ENCODE assay signal across 17 cellular contexts in the genomic region with DNA sequence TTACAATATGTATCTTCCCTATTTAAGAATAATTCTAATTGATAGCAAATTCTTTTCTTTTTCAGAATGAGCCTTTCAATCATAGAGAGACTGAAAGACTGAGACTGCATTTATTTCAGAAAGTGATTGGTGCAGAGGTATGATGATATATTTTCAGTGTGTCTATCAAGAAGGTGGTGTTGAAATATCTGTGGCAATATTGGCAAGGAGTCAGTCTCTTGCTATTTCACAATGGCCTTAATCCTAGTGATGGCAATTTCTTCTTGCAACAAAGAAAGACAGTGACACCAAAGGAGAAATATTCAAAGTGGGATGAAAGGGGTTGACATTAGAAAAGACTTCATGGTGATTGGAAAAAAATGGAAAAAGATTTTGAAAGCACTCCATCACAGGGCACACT.
"Had no signal": no experiment of that assay in that cellular context is flagged by ENCODE, and none has a peak within 500 bp of the region (broad histone marks: within the 10 kb centered on the region; RNA-seq: fewer than 3 reads in every experiment).

No MANE protein-coding gene starts in this region.

- H3K36me3 ChIP-seq: breast epithelium, neural progenitor cell, pancreas, tibial artery, vagina had no signal

- H3K4me1 Mint-ChIP-seq: activated naive CD8-positive, alpha-beta T cell treated with anti-CD3 and anti-CD28 coated beads for 36 hours; neural progenitor cell; stimulated activated effector memory CD8-positive, alpha-beta T cell treated with anti-CD3 and anti-CD28 coated beads, Interleukin-12 subunit alpha, Interleukin-12 subunit beta, amount 100 ng/mL, for 72 hours had no signal

- H3K4me3 Mint-ChIP-seq: activated naive CD8-positive, alpha-beta T cell treated with anti-CD3 and anti-CD28 coated beads for 36 hours; activated T-cell treated with anti-CD3 and anti-CD28 coated beads, Interleukin-2, amount 50 U/mL, for 4 hours; neural progenitor cell; stimulated activated effector memory CD8-positive, alpha-beta T cell treated with anti-CD3 and anti-CD28 coated beads, Interleukin-12 subunit alpha, Interleukin-12 subunit beta, amount 100 ng/mL, for 72 hours; T-helper 2 cell treated with Interferon-gamma antibody and Interleukin-4, amounts not matched to agents 5 μg/mL and 100 μg/mL, for 36 hours had no signal

- H3K9ac ChIP-seq: neural progenitor cell had no signal

- ATAC-seq: activated T-cell treated with anti-CD3 and anti-CD28 coated beads, Interleukin-2, amount 50 U/mL, for 4 hours; pancreas; stimulated activated effector memory CD8-positive, alpha-beta T cell treated with anti-CD3 and anti-CD28 coated beads, Interleukin-12 subunit alpha, Interleukin-12 subunit beta, amount 100 ng/mL, for 72 hours had no signal

- H3K27ac ChIP-seq: breast epithelium, neural progenitor cell, pancreas, tibial artery, vagina had no signal

- H3K27me3 ChIP-seq: breast epithelium, neural progenitor cell, pancreas, tibial artery, vagina had no signal

- H3K4me2 ChIP-seq: neural progenitor cell, smooth muscle cell had no signal

- H3K4me1 ChIP-seq: breast epithelium, neural progenitor cell, pancreas, tibial artery, vagina had no signal

- DNase-seq: activated CD4-positive, alpha-beta T cell treated with anti-CD3 and anti-CD28 coated beads, Interleukin-2, amount 50 U/mL, for 48 hours; activated CD4-positive, CD25-positive, alpha-beta regulatory T cell treated with anti-CD3 and anti-CD28 coated beads, Interleukin-2, amount 50 U/mL, for 72 hours; activated gamma-delta T cell; activated naive CD8-positive, alpha-beta T cell treated with anti-CD3 and anti-CD28 coated beads for 36 hours; activated T-cell treated with anti-CD3 and anti-CD28 coated beads, Interleukin-2, amount 50 U/mL, for 4 hours; aorta; hippocampal formation; midbrain; pancreas; retina; tibial artery had no signal

- H3K9me3 Mint-ChIP-seq: neural progenitor cell; stimulated activated effector memory CD8-positive, alpha-beta T cell treated with anti-CD3 and anti-CD28 coated beads, Interleukin-12 subunit alpha, Interleukin-12 subunit beta, amount 100 ng/mL, for 72 hours; T-helper 2 cell treated with Interferon-gamma antibody and Interleukin-4, amounts not matched to agents 5 μg/mL and 100 μg/mL, for 36 hours had no signal

- H3K9me3 ChIP-seq: breast epithelium, pancreas, tibial artery, vagina had no signal

- H3K27me3 Mint-ChIP-seq: activated naive CD8-positive, alpha-beta T cell treated with anti-CD3 and anti-CD28 coated beads for 36 hours had no signal

- H3K27ac Mint-ChIP-seq: activated naive CD8-positive, alpha-beta T cell treated with anti-CD3 and anti-CD28 coated beads for 36 hours; neural progenitor cell; stimulated activated effector memory CD8-positive, alpha-beta T cell treated with anti-CD3 and anti-CD28 coated beads, Interleukin-12 subunit alpha, Interleukin-12 subunit beta, amount 100 ng/mL, for 72 hours; T-helper 2 cell treated with Interferon-gamma antibody and Interleukin-4, amounts not matched to agents 5 μg/mL and 100 μg/mL, for 36 hours had no signal

- H3K36me3 Mint-ChIP-seq: neural progenitor cell; stimulated activated effector memory CD8-positive, alpha-beta T cell treated with anti-CD3 and anti-CD28 coated beads, Interleukin-12 subunit alpha, Interleukin-12 subunit beta, amount 100 ng/mL, for 72 hours had no signal

- H3K4me3 ChIP-seq: breast epithelium, neural progenitor cell, pancreas, smooth muscle cell, tibial artery, vagina had no signal

- H2AFZ ChIP-seq: neural progenitor cell had no signal
